9 cellular contexts compared by ENCODE assay signal in the genomic region with DNA sequence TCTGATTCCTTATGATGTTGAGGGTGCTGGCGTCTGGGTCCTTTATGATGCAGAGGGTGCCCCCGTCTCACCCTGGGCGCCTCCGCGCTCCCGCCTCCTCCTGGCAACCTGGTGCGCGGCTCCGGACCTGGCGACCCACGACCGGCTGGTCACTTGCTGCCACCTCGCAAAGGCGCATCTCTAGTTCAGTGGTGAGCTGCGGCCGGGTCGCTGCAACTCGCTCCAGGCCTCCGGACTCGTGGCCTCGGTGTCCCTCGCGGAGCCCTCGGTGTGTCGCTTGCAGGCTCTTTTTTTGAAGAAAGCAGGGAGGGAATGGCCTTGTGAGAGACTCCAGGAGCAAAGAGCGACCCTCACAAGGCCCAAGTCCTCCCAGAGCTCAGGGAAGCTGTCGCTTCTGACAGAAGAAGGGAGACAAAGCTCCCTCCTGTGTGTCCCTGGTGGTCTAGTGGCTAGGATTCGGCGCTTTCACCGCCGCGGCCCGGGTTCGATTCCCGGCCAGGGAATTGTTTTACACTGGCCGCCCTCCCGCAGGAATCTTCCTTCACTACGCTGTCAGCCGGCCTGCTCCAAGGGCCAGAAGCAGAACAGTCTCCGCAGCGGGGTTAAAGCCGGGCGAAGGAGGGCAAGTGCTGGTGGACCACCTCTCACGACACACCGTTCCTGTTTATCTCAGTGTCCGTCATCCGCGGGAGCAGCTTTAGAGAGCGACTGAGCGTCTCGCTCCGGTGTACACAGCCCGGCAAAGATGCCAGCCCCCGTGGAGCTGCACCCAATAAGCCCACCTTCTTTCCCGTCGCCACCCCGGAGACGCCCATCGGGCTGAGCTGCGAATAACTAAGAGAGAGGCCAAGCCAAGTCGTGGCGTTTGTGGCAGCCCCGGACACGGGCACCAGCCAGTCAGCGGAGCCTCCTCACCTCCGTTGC. TPM values are rescaled to one million over a fixed set of nuclear protein-coding genes. Genes with fewer than 3 reads are reported as not detected.
DNase-seq lines count a peak whose midpoint lies in the region; ATAC-seq and TF ChIP-seq lines count a peak whose summit lies in the region.
"Not testable (repeated sequence)": the region's sequence is repeated elsewhere in the genome, so short reads cannot be mapped to it uniquely, and the experiment has no call there.
"Had no signal": no experiment of that assay in that cellular context is flagged by ENCODE, and none has a peak within 500 bp of the region (broad histone marks: within the 10 kb centered on the region; RNA-seq: fewer than 3 reads in every experiment).

No MANE protein-coding gene starts in this region.

- H3K9me3 ChIP-seq in GM23248 (ENCODE audit: low read depth); RWPE2 (ENCODE audit: severe bottlenecking): not testable (repeated sequence)

- not testable (repeated sequence) for H3K4me2 ChIP-seq in GM23248 (ENCODE audit: unreplicated experiment)

- not testable (repeated sequence) for H3K9ac ChIP-seq in GM23248

- H3K4me3 ChIP-seq in ACC112 (ENCODE audit: low read depth, low read length) (0 out of 2 replicates have a peak overlapping the region, but pooled peaks have one; percentile 49), RWPE2 (ENCODE audit: severe bottlenecking) (peak overlapping the region; percentile 38), epithelial cell of esophagus (ENCODE audit: low read length) (peak overlapping the region; percentile 47)
- not testable (repeated sequence) for H3K4me3 ChIP-seq in GM23248

- H3K9me3 Mint-ChIP-seq in activated naive CD4-positive, alpha-beta T cell treated with anti-CD3 and anti-CD28 coated beads, Interleukin-2, amount 50 U/mL, for 72 hours; nephron progenitor cell: not testable (repeated sequence)

- TF ChIP-seq CTCF in RWPE2 (IDR thresholded peaks at IDR 0.05; ENCODE audit: poor library complexity, severe bottlenecking); epithelial cell of esophagus (IDR thresholded peaks at IDR 0.05; ENCODE audit: insufficient read depth, low read depth, low read length, missing control alignments); nephron progenitor cell (IDR thresholded peaks at IDR 0.05): not testable (repeated sequence)

- WGBS in GM23248 (ENCODE audit: low coverage in 1 of 2, low lambda C conversion rate in 2 of 2, missing lambda C conversion rate in 2 of 2), 2 experiments: 15% methylated on average over 58 to 61 of the region's 66 CpGs

- H3K79me2 ChIP-seq in ACC112 (ENCODE audit: control insufficient read depth, insufficient read depth, low read length, unreplicated experiment); GM23248 (ENCODE audit: insufficient read depth): not testable (repeated sequence)

- H3F3A ChIP-seq in GM23248 (ENCODE audit: insufficient read depth): not testable (repeated sequence)

- H2AFZ ChIP-seq in ACC112 (ENCODE audit: low read length, unreplicated experiment); GM23248: not testable (repeated sequence)

- H3K27me3 Mint-ChIP-seq in nephron progenitor cell (ENCODE audit: low read depth, poor library complexity): peaks cover 53% of the 10 kb centered on the region

- DNase-seq in GM23248 (peak; percentile 61), RWPE2 (ENCODE audit: low spot score) (peak; percentile 90), epithelial cell of esophagus (ENCODE audit: low read depth) (peak; percentile 88), iPS DF 4.7 (ENCODE audit: extremely low read depth, low spot score) (peak; percentile 98), nephron progenitor cell (peak; percentile 82)
- DNase-seq in activated naive CD4-positive, alpha-beta T cell treated with anti-CD3 and anti-CD28 coated beads, Interleukin-2, amount 50 U/mL, for 72 hours (ENCODE audit: low spot score in 2 of 2): peak; percentile 64 to 85
- peak; percentile 50 for DNase-seq in stimulated activated CD4-positive, alpha-beta T cell treated with anti-CD3 and anti-CD28 coated beads, Interleukin-4, amount 100 ng/mL, for 1 hour

- H3K27me3 ChIP-seq in ACC112 (ENCODE audit: insufficient read depth, low read length): peaks cover 21% of the 10 kb centered on the region
- H3K27me3 ChIP-seq in GM23248 (replicated peaks; ENCODE audit: insufficient read depth): peaks cover 25% of the 10 kb centered on the region
- not testable (repeated sequence) for H3K27me3 ChIP-seq in RWPE2 (ENCODE audit: insufficient read depth, poor library complexity, severe bottlenecking)

- not testable (repeated sequence) for H3K36me3 Mint-ChIP-seq in activated naive CD4-positive, alpha-beta T cell treated with anti-CD3 and anti-CD28 coated beads, Interleukin-2, amount 50 U/mL, for 72 hours; nephron progenitor cell (ENCODE audit: low read depth)

- peak overlapping the region; percentile 85 to 96 for H3K27ac Mint-ChIP-seq in activated naive CD4-positive, alpha-beta T cell treated with anti-CD3 and anti-CD28 coated beads, Interleukin-2, amount 50 U/mL, for 72 hours
- peak overlapping the region; percentile 51 for H3K27ac Mint-ChIP-seq in nephron progenitor cell

- in situ Hi-C loops in GM23248 (cut with MboI): not testable (repeated sequence)

- peak overlapping the region; percentile 89 for H3K4me3 Mint-ChIP-seq in nephron progenitor cell

- H3K27ac ChIP-seq in ACC112 (ENCODE audit: low read depth, low read length); GM23248; RWPE2 (ENCODE audit: poor library complexity, severe bottlenecking): not testable (repeated sequence)

- H3K36me3 ChIP-seq in ACC112 (ENCODE audit: insufficient read depth, low read length); GM23248 (ENCODE audit: low read depth); RWPE2 (ENCODE audit: low read depth): not testable (repeated sequence)

- peak; percentile 98 for ATAC-seq in RWPE2 (ENCODE audit: low read depth)
- ATAC-seq in activated naive CD4-positive, alpha-beta T cell treated with anti-CD3 and anti-CD28 coated beads, Interleukin-2, amount 50 U/mL, for 72 hours: peak; percentile 85 to 96

- not testable (repeated sequence) for H3K4me1 Mint-ChIP-seq in nephron progenitor cell

- not testable (repeated sequence) for H3K4me1 ChIP-seq in ACC112 (ENCODE audit: control insufficient read depth, insufficient read depth, low read length, unreplicated experiment); GM23248 (ENCODE audit: insufficient read depth); RWPE2 (ENCODE audit: insufficient read depth, poor library complexity, severe bottlenecking)

- not testable (repeated sequence) for H4K20me1 ChIP-seq in GM23248 (ENCODE audit: insufficient read depth)

- H3K9me2 ChIP-seq in GM23248 (ENCODE audit: insufficient read depth): not testable (repeated sequence)

RNA-seq across cellular contexts. Expression of a gene that starts 23.4 kb away (rescaled TPM):
- under 0.01 TPM in 1 of 2 replicates, not detected in the other for total RNA-seq in GM23248 (2014; rRNA removed; shearing (Covaris generic))
- polyA plus RNA-seq in GM23248 (2016; fragmentation: Nextera tagmentation; extraction: Ambion mirVana): not detected in 2 replicates
- total RNA-seq in activated naive CD4-positive, alpha-beta T cell treated with anti-CD3 and anti-CD28 coated beads, Interleukin-2, amount 50 U/mL, for 72 hours: 1,000 to 10,000 TPM; 1,082 to 1,722 TPM
- polyA plus RNA-seq: urinary bladder had no signal

RNA-seq across cellular contexts. Expression of a gene that starts 49.3 kb away (rescaled TPM):
- 17.6 and 24.0 TPM in 2 replicates for total RNA-seq in GM23248 (2014; rRNA removed; shearing (Covaris generic))
- polyA plus RNA-seq in GM23248 (2016; fragmentation: Nextera tagmentation; extraction: Ambion mirVana): 5.2 and 7.0 TPM in 2 replicates
- total RNA-seq in activated naive CD4-positive, alpha-beta T cell treated with anti-CD3 and anti-CD28 coated beads, Interleukin-2, amount 50 U/mL, for 72 hours: 10 to 100 TPM; 28.4 to 35.5 TPM

Comparison
In these comparisons a context has a peak if more than half of its experiments do, and no peak if none do; other contexts are left out.
1. RNA of a gene that starts 23.4 kb away (total RNA-seq): 1,082 to 1,722 TPM in activated naive CD4-positive, alpha-beta T cell treated with anti-CD3 and anti-CD28 coated beads, Interleukin-2, amount 50 U/mL, for 72 hours; under 0.01 TPM in GM23248; every median in the first group is over 1,000 times any median in the second.
2. Peak in every context shown above with its lines, with median percentiles within 50 percentile points of each other: DNase-seq.